In the genomic region with DNA sequence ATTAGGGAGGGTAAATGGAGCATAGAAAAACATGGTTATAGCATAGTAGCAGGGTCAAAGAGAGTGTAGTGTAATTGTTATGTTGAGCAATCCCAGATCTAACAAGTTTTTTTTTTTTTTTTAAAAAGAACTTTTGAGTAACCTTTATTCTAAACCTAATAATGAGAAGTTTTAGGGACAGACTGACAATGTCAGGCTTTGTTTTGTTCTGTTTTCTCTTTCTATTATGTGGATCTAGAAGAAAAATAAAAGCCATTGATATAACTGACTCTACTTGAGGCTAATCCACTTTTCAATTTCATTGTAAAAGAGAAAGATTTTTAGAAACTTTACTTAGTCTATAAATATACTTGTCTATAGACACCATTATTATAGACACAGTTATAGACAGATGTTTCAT, we compare ENCODE assay signal across 18 cellular contexts.
DNase-seq lines count a peak whose midpoint lies in the region; ATAC-seq and TF ChIP-seq lines count a peak whose summit lies in the region.
"Had no signal": no experiment of that assay in that cellular context is flagged by ENCODE, and none has a peak within 500 bp of the region (broad histone marks: within the 10 kb centered on the region; RNA-seq: fewer than 3 reads in every experiment).

No MANE protein-coding gene starts in this region.

- H3K4me3 ChIP-seq in adipocyte (ENCODE audit: low read length) (no peak overlapping the region), coronary artery (no peak overlapping the region), fibroblast of villous mesenchyme (ENCODE audit: low read depth, low read length) (no peak overlapping the region), tibial artery (no peak overlapping the region)
- H3K4me3 ChIP-seq: A549; BLaER1 treated with 17β-estradiol and CSF1 and Interleukin-3, amounts not matched to agents 10 nM and 100 nM had no signal

- H3K27me3 ChIP-seq in adipocyte (replicated peaks; ENCODE audit: control insufficient read depth, insufficient read depth, low read length), result no peaks in the 10 kb centered on the region
- H3K27me3 ChIP-seq in tibial artery, result no peaks in the 10 kb centered on the region
- H3K27me3 ChIP-seq: BLaER1 treated with 17β-estradiol and CSF1 and Interleukin-3, amounts not matched to agents 10 nM and 100 nM had no signal

- peak; percentile 30 for DNase-seq in adipocyte (ENCODE audit: low read depth)
- no peak for DNase-seq in coronary artery (ENCODE audit: low spot score)
- peak; percentile 8 for DNase-seq in fibroblast of villous mesenchyme (ENCODE audit: low read depth)
- DNase-seq in tibial artery, result no peak
- DNase-seq in NCI-H226, result no peak
- DNase-seq in cerebellar nuclear complex (lab: John Stamatoyannopoulos, UW), result no peak
- DNase-seq: AML-193; Caco-2; Calu3; CD4-positive, alpha-beta T cell; CD8-positive, alpha-beta T cell; DMS79 treated with DMSO at 0.1 percent for 48 hours; GF-D8 had no signal

- TF ChIP-seq CTCF in coronary artery (IDR thresholded peaks at IDR 0.05), result no peak
- TF ChIP-seq CTCF in fibroblast of villous mesenchyme (IDR thresholded peaks at IDR 0.05; ENCODE audit: insufficient read depth, low read depth, low read length), result no peak
- no peak for TF ChIP-seq CTCF in tibial artery (IDR thresholded peaks at IDR 0.05)

- intact Hi-C loops in tibial artery (cut with DNase I; ENCODE audit: low total_unique reads), result no loop called here

- ATAC-seq in GM21737 (IDR thresholded peaks at IDR 0.05; ENCODE audit: unreplicated experiment), result no peak
- ATAC-seq: A549; CD8-positive, alpha-beta T cell had no signal

- no peaks in the 10 kb centered on the region for H3K4me1 ChIP-seq in adipocyte (ENCODE audit: control insufficient read depth, insufficient read depth, low read length)
- peaks cover 0 to 36% (median 8%) of the 10 kb centered on the region in 4 donors for H3K4me1 ChIP-seq in tibial artery
- H3K4me1 ChIP-seq: A549, Caco-2 had no signal

- H3K9ac ChIP-seq in adipocyte (ENCODE audit: low read length), result no peak overlapping the region
- H3K9ac ChIP-seq: BLaER1 treated with 17β-estradiol and CSF1 and Interleukin-3, amounts not matched to agents 10 nM and 100 nM had no signal

- H3K27ac ChIP-seq in coronary artery, result peak overlapping the region; percentile 19 to 59
- peak overlapping the region; percentile 56 to 62 for H3K27ac ChIP-seq in tibial artery
- H3K27ac ChIP-seq: 22Rv1; A549; BLaER1 treated with 17β-estradiol and CSF1 and Interleukin-3, amounts not matched to agents 10 nM and 100 nM; C4-2B had no signal

- no peaks in the 10 kb centered on the region for H3K36me3 ChIP-seq in adipocyte (ENCODE audit: control insufficient read depth, insufficient read depth, low read length, severe bottlenecking)
- no peaks in the 10 kb centered on the region for H3K36me3 ChIP-seq in tibial artery
- H3K36me3 ChIP-seq: BLaER1 treated with 17β-estradiol and CSF1 and Interleukin-3, amounts not matched to agents 10 nM and 100 nM had no signal

- H3K9me3 ChIP-seq in adipocyte (ENCODE audit: control insufficient read depth, low read length) (no peaks in the 10 kb centered on the region), tibial artery (no peaks in the 10 kb centered on the region)
- H3K9me3 ChIP-seq: A549; BLaER1 treated with 17β-estradiol and CSF1 and Interleukin-3, amounts not matched to agents 10 nM and 100 nM; Caco-2 had no signal

Comparison
In these comparisons a context has a peak if more than half of its experiments do, and no peak if none do; other contexts are left out.
1. DNase-seq: peak in adipocyte (single experiment) and fibroblast of villous mesenchyme (single experiment); none in coronary artery (single experiment), tibial artery (0 of 2), NCI-H226 (single experiment) and cerebellar nuclear complex (0 of 2).